ENCODE assay signal across 12 cellular contexts in genomic region chrX:50920132-50920531, GRCh38. TPM values are rescaled to one million over a fixed set of nuclear protein-coding genes. Genes with fewer than 3 reads are reported as not detected.
A peak's percentile ranks its signal among the peaks of the same experiment; 100 is the strongest.
DNase-seq lines count a peak whose midpoint lies in the region; ATAC-seq and TF ChIP-seq lines count a peak whose summit lies in the region.
"Had no signal": no experiment of that assay in that cellular context is flagged by ENCODE, and none has a peak within 500 bp of the region (broad histone marks: within the 10 kb centered on the region; RNA-seq: fewer than 3 reads in every experiment).

No MANE protein-coding gene starts in this region.

- no peak for ATAC-seq in SK-N-SH treated with all-trans-retinoic acid at 6 μM for 48 hours
- ATAC-seq in HG02610 (IDR thresholded peaks at IDR 0.05; ENCODE audit: unreplicated experiment) = no peak
- ATAC-seq: naive thymus-derived CD4-positive, alpha-beta T cell had no signal

- no peaks in the 10 kb centered on the region for H3K36me3 ChIP-seq in SK-N-SH (replicated peaks in 1 of 2; ENCODE audit: control insufficient read depth in 1 of 2, insufficient read depth in 2 of 2, low read length in 1 of 2)
- no peaks in the 10 kb centered on the region for H3K36me3 ChIP-seq in ascending aorta
- H3K36me3 ChIP-seq in testis (ENCODE audit: low read depth, missing control alignments) = no peaks in the 10 kb centered on the region
- H3K36me3 ChIP-seq: BLaER1 treated with 17β-estradiol and CSF1 and Interleukin-3, amounts not matched to agents 10 nM and 100 nM had no signal

- H4K20me1 ChIP-seq in SK-N-SH (ENCODE audit: insufficient read depth) = no peaks in the 10 kb centered on the region
- H4K20me1 ChIP-seq: BLaER1 treated with 17β-estradiol and CSF1 and Interleukin-3, amounts not matched to agents 10 nM and 100 nM had no signal

- peak; percentile 52 for TF ChIP-seq RAD21 in SK-N-SH (IDR thresholded peaks at IDR 0.05; ENCODE audit: low read length)

- H3F3A ChIP-seq in SK-N-SH (replicated peaks; ENCODE audit: insufficient read depth) = no peaks in the 10 kb centered on the region

- no peak overlapping the region for H3K9ac ChIP-seq in SK-N-SH
- H3K9ac ChIP-seq: BLaER1 treated with 17β-estradiol and CSF1 and Interleukin-3, amounts not matched to agents 10 nM and 100 nM had no signal

- H3K4me3 ChIP-seq in SK-N-SH (ENCODE audit: low read depth in 2 of 2, low read length in 1 of 2) (no peak overlapping the region), ascending aorta (no peak overlapping the region), testis (no peak overlapping the region)
- H3K4me3 ChIP-seq: BLaER1 treated with 17β-estradiol and CSF1 and Interleukin-3, amounts not matched to agents 10 nM and 100 nM had no signal

- H3K9me3 ChIP-seq in SK-N-SH = no peaks in the 10 kb centered on the region
- H3K9me3 ChIP-seq in ascending aorta = no peaks in the 10 kb centered on the region
- no peaks in the 10 kb centered on the region for H3K9me3 ChIP-seq in testis

- H3K4me1 ChIP-seq in SK-N-SH (ENCODE audit: control insufficient read depth in 1 of 2, insufficient read depth in 2 of 2, low read depth in 1 of 2, low read length in 1 of 2) = no peaks in the 10 kb centered on the region
- H3K4me1 ChIP-seq in ascending aorta = no peaks in the 10 kb centered on the region
- H3K4me1 ChIP-seq in testis = no peaks in the 10 kb centered on the region
- H3K4me1 ChIP-seq: BLaER1 treated with 17β-estradiol and CSF1 and Interleukin-3, amounts not matched to agents 10 nM and 100 nM had no signal

- CTCF ChIA-PET in SK-N-SH (lab: Yijun Ruan, JAX) = interaction anchor here (1.0 to 1.4 kb wide), 2 partner anchors 14 to 212 kb away, joined by 3 to 4 read pairs; no protein-coding TSS in a partner anchor

- TF ChIP-seq CTCF in SK-N-SH (IDR thresholded peaks at IDR 0.05) = peak; percentile 60
- TF ChIP-seq CTCF in ascending aorta (IDR thresholded peaks at IDR 0.05) = peak in 2 of 3 experiments; percentile 5 to 29
- peak in 2 of 3 experiments; percentile 10 to 18 for TF ChIP-seq CTCF in testis (IDR thresholded peaks at IDR 0.05)

- H3K27me3 ChIP-seq in SK-N-SH (ENCODE audit: insufficient read depth) (peaks cover 12% of the 10 kb centered on the region), ascending aorta (no peaks in the 10 kb centered on the region), testis (no peaks in the 10 kb centered on the region)

- POLR2A ChIA-PET in SK-N-SH (lab: Yijun Ruan, JAX) = no interaction called here

- no peak overlapping the region for H3K4me2 ChIP-seq in SK-N-SH
- H3K4me2 ChIP-seq: BLaER1 treated with 17β-estradiol and CSF1 and Interleukin-3, amounts not matched to agents 10 nM and 100 nM had no signal

- no peak overlapping the region for H2AFZ ChIP-seq in SK-N-SH (ENCODE audit: low read depth)

- no peaks in the 10 kb centered on the region for H3K79me2 ChIP-seq in SK-N-SH (ENCODE audit: insufficient read depth)

- H3K27ac ChIP-seq in SK-N-SH (ENCODE audit: low read depth in 2 of 2, low read length in 1 of 2) (no peak overlapping the region), ascending aorta (no peak overlapping the region), testis (no peak overlapping the region)
- H3K27ac ChIP-seq: BLaER1 treated with 17β-estradiol and CSF1 and Interleukin-3, amounts not matched to agents 10 nM and 100 nM had no signal

- no peak for TF ChIP-seq POLR2A in testis (IDR thresholded peaks at IDR 0.05)

- DNase-seq in SK-N-SH = no peak
- DNase-seq in ascending aorta (ENCODE audit: low spot score in 2 of 2) = no peak
- DNase-seq in inferior parietal cortex (ENCODE audit: extremely low spot score) = peak; percentile 17
- DNase-seq in testis = no peak
- DNase-seq in activated CD4-positive, alpha-beta T cell treated with anti-CD3 and anti-CD28 coated beads for 1 hour = no peak
- DNase-seq in activated effector memory CD4-positive, alpha-beta T cell treated with anti-CD3 and anti-CD28 coated beads, Interleukin-2, amount 50 U/mL, for 16 hours = no peak
- DNase-seq: activated T-cell treated with anti-CD3 and anti-CD28 coated beads for 4 hours; naive thymus-derived CD4-positive, alpha-beta T cell; SHP77 treated with DMSO at 0.1 percent for 48 hours had no signal

- no peaks in the 10 kb centered on the region for H3K9me2 ChIP-seq in SK-N-SH

- TF ChIP-seq EP300 in SK-N-SH (IDR thresholded peaks at IDR 0.05; ENCODE audit: borderline replicate concordance in 1 of 2, low read depth in 1 of 2, low read length in 1 of 2) = no peak

- intact Hi-C loops in ascending aorta (cut with DNase I) (loop anchor here (5.0 kb wide), 1 partner anchor 228 kb away; no protein-coding TSS in a partner anchor), testis (cut with DNase I; ENCODE audit: low total_unique reads) (no loop called here)

TF ChIP-seq in SK-N-SH, 30 proteins besides CTCF, POLR2A, EP300 and RAD21:
- TF ChIP-seq TEAD4 (IDR thresholded peaks at IDR 0.05; ENCODE audit: borderline replicate concordance, insufficient read depth) (no peak), MXI1 (IDR thresholded peaks at IDR 0.05; ENCODE audit: low read depth, low read length) (no peak), USF1 (IDR thresholded peaks at IDR 0.05; ENCODE audit: borderline replicate concordance, low read depth) (no peak), SMC3 (IDR thresholded peaks at IDR 0.05; ENCODE audit: low read depth, low read length) (peak; percentile 19; the same call in 1 of the 2 replicates), NFIC (IDR thresholded peaks at IDR 0.05; ENCODE audit: borderline replicate concordance) (no peak)
TF ChIP-seq in SK-N-SH: peak in this region for 1.

TF ChIP-seq in SK-N-SH treated with all-trans-retinoic acid at 6 μM for 48 hours, 23 proteins besides CTCF, POLR2A, EP300 and RAD21:
- TF ChIP-seq TSHZ2 (CRISPR knock-in tag; IDR thresholded peaks at IDR 0.05) = no peak
- TF ChIP-seq GLIS3 (CRISPR knock-in tag; IDR thresholded peaks at IDR 0.05) = no peak
- TF ChIP-seq PATZ1 (CRISPR knock-in tag; IDR thresholded peaks at IDR 0.05; ENCODE audit: borderline replicate concordance) = no peak
- TF ChIP-seq ESRRG (CRISPR knock-in tag; IDR thresholded peaks at IDR 0.05) = no peak
- TF ChIP-seq ZFP3 (CRISPR knock-in tag; IDR thresholded peaks at IDR 0.05) = no peak
- no peak for TF ChIP-seq CSDC2 (CRISPR knock-in tag; IDR thresholded peaks at IDR 0.05)
- no peak for TF ChIP-seq ARNTL (CRISPR knock-in tag; IDR thresholded peaks at IDR 0.05; ENCODE audit: borderline replicate concordance, low read depth)
- TF ChIP-seq CSRNP3 (CRISPR knock-in tag; IDR thresholded peaks at IDR 0.05) = no peak
- TF ChIP-seq ISL1 (CRISPR knock-in tag; IDR thresholded peaks at IDR 0.05) = no peak

RNA-seq across cellular contexts. Expression of gene BMP15, which starts 9.6 kb away (rescaled TPM):
- polyA plus RNA-seq in SK-N-SH (2012; rRNA removed) (not detected in 2 replicates), testis (ENCODE audit: insufficient read depth, low read depth, low replicate concordance) (0.55 TPM)
- polyA plus RNA-seq in SK-N-SH (2012; cell fraction: cytosol; rRNA removed) = not detected in 2 replicates
- polyA plus RNA-seq in SK-N-SH (2012; cell fraction: nucleus; rRNA removed) = not detected in 2 replicates
- total RNA-seq in ascending aorta (not detected), testis (not detected)
- total RNA-seq: naive thymus-derived CD4-positive, alpha-beta T cell had no signal
- polyA plus RNA-seq: naive thymus-derived CD4-positive, alpha-beta T cell had no signal
